ENCODE assay signal across 8 cellular contexts in the genomic region with DNA sequence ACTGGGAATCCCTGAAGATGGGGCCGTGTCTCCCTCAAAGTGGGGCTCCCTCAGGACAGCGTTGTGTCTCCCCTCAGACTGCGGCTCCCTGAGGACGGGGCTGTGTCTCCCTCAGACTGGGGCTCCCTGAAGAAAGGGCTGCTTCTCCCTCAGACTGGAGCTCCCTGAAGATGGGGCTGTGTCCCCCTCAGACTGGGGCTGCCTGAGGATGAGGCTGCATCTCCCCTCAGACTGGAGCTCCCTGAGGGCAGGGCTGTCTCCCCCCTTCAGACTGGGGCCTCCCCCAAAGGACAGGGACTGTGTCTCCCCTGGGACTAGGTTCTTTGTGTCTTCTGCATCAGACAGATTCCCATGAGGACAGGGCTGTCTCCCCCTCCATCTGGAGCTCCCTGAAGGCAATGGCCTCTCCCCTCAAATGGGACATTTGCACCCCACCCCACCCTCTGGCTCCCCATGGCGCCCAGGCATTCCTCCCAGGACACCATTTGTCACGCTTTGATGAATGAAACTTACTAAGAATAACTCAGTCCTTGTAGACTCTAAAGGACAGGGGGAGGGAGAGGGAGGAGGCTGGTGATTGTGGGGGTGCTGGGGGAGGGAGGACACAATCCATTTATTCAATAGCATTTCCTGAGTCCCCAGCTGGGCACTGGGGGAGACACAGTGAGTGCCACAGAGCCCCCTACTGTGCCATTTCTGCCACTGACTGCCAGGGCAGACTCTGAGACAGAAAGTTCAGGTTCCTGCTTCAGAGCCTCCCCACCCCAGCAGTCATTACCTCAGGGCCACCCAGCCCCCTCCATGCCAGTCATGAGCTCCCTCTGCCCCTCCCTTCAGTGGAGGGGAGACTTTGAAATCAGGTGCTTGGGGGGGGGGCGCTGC.
DNase-seq lines count a peak whose midpoint lies in the region; ATAC-seq, FAIRE-seq and TF ChIP-seq lines count a peak whose summit lies in the region.

No MANE protein-coding gene starts in this region.

- CTCF ChIA-PET in AG04450 (lab: Charles Lee) = interaction anchor here (0.5 to 1.5 kb wide), 4 partner anchors 11 to 353 kb away, joined by 3 read pairs; no protein-coding TSS in a partner anchor

- ATAC-seq in heart left ventricle = peak; percentile 58 to 81 (median 66)
- ATAC-seq in HG03521 (IDR thresholded peaks at IDR 0.05; ENCODE audit: unreplicated experiment) = no peak
- ATAC-seq in HG03196 (IDR thresholded peaks at IDR 0.05; ENCODE audit: unreplicated experiment) = no peak
- ATAC-seq in GM18907 (IDR thresholded peaks at IDR 0.05; ENCODE audit: unreplicated experiment) = no peak

- H3K27me3 ChIP-seq in AG04450 (ENCODE audit: control insufficient read depth, insufficient read depth, low read length) (no peaks in the 10 kb centered on the region), heart left ventricle (peaks cover 0 to 37% (median 17%) of the 10 kb centered on the region in 9 donors)

- DNase-seq in AG04450 (ENCODE audit: low read depth, low spot score) (no peak), GM12891 (ENCODE audit: insufficient read length, low spot score) (no peak), SK-MEL-5 (ENCODE audit: low read depth, low spot score) (peak; percentile 25), heart left ventricle (peak; percentile 44 to 67 (median 62)), SHP77 (lab: John Stamatoyannopoulos, UW) (no peak)

- FAIRE-seq in GM12891 (lab: Jason Lieb, UNC) = peak; percentile 33

- H3K4me1 ChIP-seq in heart left ventricle = peaks cover 0 to 57% (median 18%) of the 10 kb centered on the region in 12 donors

- POLR2A ChIA-PET in AG04450 (lab: Yijun Ruan, JAX) = no interaction called here

- no peaks in the 10 kb centered on the region for H3K36me3 ChIP-seq in heart left ventricle

- H3K27ac ChIP-seq in AG04450 (ENCODE audit: low read depth, low read length) (no peak overlapping the region), heart left ventricle (peak overlapping the region; percentile 58 to 97 (median 86))

- TF ChIP-seq POLR2A in GM12891 (IDR thresholded peaks at IDR 0.05; ENCODE audit: low read depth, low read length) (no peak), heart left ventricle (IDR thresholded peaks at IDR 0.05) (no peak)

- in situ Hi-C loops in SK-MEL-5 (cut with HindIII; ENCODE audit: low pct_unique_long_range_greater_than_20kb, low sequenced_read_pairs) = no loop called here

- H3K9me3 ChIP-seq in AG04450 (ENCODE audit: control insufficient read depth, insufficient read depth, low read length) (no peaks in the 10 kb centered on the region; the same call in 1 of the 2 replicates), heart left ventricle (no peaks in the 10 kb centered on the region)

- 39 to 56% (median 53%) methylated on average over 3 to 7 of the region's 7 CpGs for WGBS in heart left ventricle, 4 donors

- H3K4me3 ChIP-seq in AG04450 (ENCODE audit: low read depth, low read length) (no peak overlapping the region), heart left ventricle (no peak overlapping the region)

- intact Hi-C loops in heart left ventricle (cut with DNase I) = loop anchor here in 9 of 10 donors (2.0 to 5.0 kb wide), 9 partner anchors 42 to 283 kb away; partner anchors contain the start of gene VEGFA (in 5 of the 9)

- TF ChIP-seq CTCF in AG04450 (IDR thresholded peaks at IDR 0.05; ENCODE audit: low read depth, low read length) (peak; percentile 27; the same call in 1 of the 2 replicates), heart left ventricle (IDR thresholded peaks at IDR 0.05) (peak in 6 of 12 donors; percentile 23 to 44 (median 26))

TF ChIP-seq in GM12891, 5 proteins besides CTCF, POLR2A, EP300 and RAD21:
- TF ChIP-seq TAF1 (IDR thresholded peaks at IDR 0.05; ENCODE audit: low read depth, low read length) = no peak
TF ChIP-seq in GM12891: peak in this region for 0.

Comparison
In these comparisons a context has a peak if more than half of its experiments do, and no peak if none do; other contexts are left out.
1. DNase-seq: peak in SK-MEL-5 (single experiment) and heart left ventricle (5 of 5); none in AG04450 (single experiment), GM12891 (single experiment) and SHP77 (0 of 2).
2. ATAC-seq: peak in heart left ventricle (4 of 4); none in HG03521 (single experiment), HG03196 (single experiment) and GM18907 (single experiment).